Comparison of ENCODE assay signal across 1 cellular context in genomic region chr7:106064836-106065559, GRCh38.
TF ChIP-seq lines count a peak whose summit lies in the region.

No MANE protein-coding gene starts in this region.

TF ChIP-seq in K562, 482 proteins besides CTCF, POLR2A, EP300 and RAD21:
- TF ChIP-seq NRF1 (conservative IDR thresholded peaks at IDR 0.05 in 1 of 2, IDR thresholded peaks at IDR 0.05 in 1 of 2) (peak; percentile 64 to 70), MAX (CRISPR knock-in tag; IDR thresholded peaks at IDR 0.05) (0 out of 2 replicates have a peak, but pooled peaks have one; percentile 17), BHLHE40 (IDR thresholded peaks at IDR 0.05; ENCODE audit: low read length) (peak; percentile 18; the same call in 1 of the 2 replicates), SMARCE1 (IDR thresholded peaks at IDR 0.05) (no peak), ZNF174 (CRISPR knock-in tag; IDR thresholded peaks at IDR 0.05) (no peak), ATF3 (IDR thresholded peaks at IDR 0.05) (peak; percentile 85), ATF3 (CRISPR knock-in tag; conservative IDR thresholded peaks at IDR 0.05) (no peak), RCOR1 (IDR thresholded peaks at IDR 0.05; ENCODE audit: borderline replicate concordance in 1 of 2, low read depth in 2 of 2, low read length in 2 of 2) (peak in 1 of 2 experiments; percentile 30; a peak in 2 of 4 replicates), ATF7 (IDR thresholded peaks at IDR 0.05) (no peak), ZNF274 (IDR thresholded peaks at IDR 0.05; ENCODE audit: borderline replicate concordance, low read depth, low read length) (no peak), XRCC4 (IDR thresholded peaks at IDR 0.05; ENCODE audit: extremely low read depth, insufficient read depth, insufficient read length) (no peak), ZBTB8A (IDR thresholded peaks at IDR 0.05; ENCODE audit: partially characterized antibody) (no peak), ZNF408 (CRISPR knock-in tag; IDR thresholded peaks at IDR 0.05; ENCODE audit: low read depth) (no peak), CTBP1 (IDR thresholded peaks at IDR 0.05; ENCODE audit: borderline replicate concordance) (peak; percentile 70; the same call in 1 of the 2 replicates), JUND (IDR thresholded peaks at IDR 0.05; ENCODE audit: borderline replicate concordance, low read depth, low read length) (peak; percentile 91), JUND (tag; IDR thresholded peaks at IDR 0.05; ENCODE audit: borderline replicate concordance, low read depth, low read length) (peak; percentile 89; the same call in 2 of the 3 replicates), SREBF1 (IDR thresholded peaks at IDR 0.05; ENCODE audit: borderline replicate concordance, low read depth, low read length) (no peak), NUFIP1 (IDR thresholded peaks at IDR 0.05; ENCODE audit: partially characterized antibody) (no peak), GTF2F1 (IDR thresholded peaks at IDR 0.05; ENCODE audit: low read depth, low read length) (no peak), MAFG (tag; conservative IDR thresholded peaks at IDR 0.05) (no peak), FOSL1 (tag; conservative IDR thresholded peaks at IDR 0.05) (peak; percentile 88), ARID1B (IDR thresholded peaks at IDR 0.05) (peak; percentile 43; the same call in 1 of the 2 replicates), MYNN (IDR thresholded peaks at IDR 0.05) (0 out of 2 replicates have a peak, but pooled peaks have one; percentile 33), MYNN (CRISPR knock-in tag; IDR thresholded peaks at IDR 0.05) (no peak), ZNF778 (CRISPR knock-in tag; IDR thresholded peaks at IDR 0.05) (no peak), YY1 (IDR thresholded peaks at IDR 0.05; ENCODE audit: borderline replicate concordance in 1 of 3, control insufficient read depth in 1 of 3, extremely low read depth in 1 of 3, insufficient read depth in 3 of 3, insufficient read length in 1 of 3, insufficient replicate concordance in 2 of 3, low read depth in 1 of 3, low read length in 2 of 3) (no peak), CREM (IDR thresholded peaks at IDR 0.05; ENCODE audit: low read depth) (0 out of 2 replicates have a peak, but pooled peaks have one; percentile 10), NR2C2 (CRISPR knock-in tag; IDR thresholded peaks at IDR 0.05) (no peak), NR2C2 (tag; IDR thresholded peaks at IDR 0.05) (0 out of 2 replicates have a peak, but pooled peaks have one; percentile 15), JUN (IDR thresholded peaks at IDR 0.05; ENCODE audit: borderline replicate concordance, low read depth, low read length) (peak; percentile 84), JUN (CRISPR knock-in tag; IDR thresholded peaks at IDR 0.05; ENCODE audit: borderline replicate concordance) (no peak), ZNF217 (CRISPR knock-in tag; IDR thresholded peaks at IDR 0.05) (no peak)
- TF ChIP-seq, protein P1, sequence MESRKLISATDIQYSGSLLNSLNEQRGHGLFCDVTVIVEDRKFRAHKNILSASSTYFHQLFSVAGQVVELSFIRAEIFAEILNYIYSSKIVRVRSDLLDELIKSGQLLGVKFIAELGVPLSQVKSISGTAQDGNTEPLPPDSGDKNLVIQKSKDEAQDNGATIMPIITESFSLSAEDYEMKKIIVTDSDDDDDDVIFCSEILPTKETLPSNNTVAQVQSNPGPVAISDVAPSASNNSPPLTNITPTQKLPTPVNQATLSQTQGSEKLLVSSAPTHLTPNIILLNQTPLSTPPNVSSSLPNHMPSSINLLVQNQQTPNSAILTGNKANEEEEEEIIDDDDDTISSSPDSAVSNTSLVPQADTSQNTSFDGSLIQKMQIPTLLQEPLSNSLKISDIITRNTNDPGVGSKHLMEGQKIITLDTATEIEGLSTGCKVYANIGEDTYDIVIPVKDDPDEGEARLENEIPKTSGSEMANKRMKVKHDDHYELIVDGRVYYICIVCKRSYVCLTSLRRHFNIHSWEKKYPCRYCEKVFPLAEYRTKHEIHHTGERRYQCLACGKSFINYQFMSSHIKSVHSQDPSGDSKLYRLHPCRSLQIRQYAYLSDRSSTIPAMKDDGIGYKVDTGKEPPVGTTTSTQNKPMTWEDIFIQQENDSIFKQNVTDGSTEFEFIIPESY (CRISPR knock-in tag; IDR thresholded peaks at IDR 0.05): peak; percentile 82
- TF ChIP-seq, protein P2, sequence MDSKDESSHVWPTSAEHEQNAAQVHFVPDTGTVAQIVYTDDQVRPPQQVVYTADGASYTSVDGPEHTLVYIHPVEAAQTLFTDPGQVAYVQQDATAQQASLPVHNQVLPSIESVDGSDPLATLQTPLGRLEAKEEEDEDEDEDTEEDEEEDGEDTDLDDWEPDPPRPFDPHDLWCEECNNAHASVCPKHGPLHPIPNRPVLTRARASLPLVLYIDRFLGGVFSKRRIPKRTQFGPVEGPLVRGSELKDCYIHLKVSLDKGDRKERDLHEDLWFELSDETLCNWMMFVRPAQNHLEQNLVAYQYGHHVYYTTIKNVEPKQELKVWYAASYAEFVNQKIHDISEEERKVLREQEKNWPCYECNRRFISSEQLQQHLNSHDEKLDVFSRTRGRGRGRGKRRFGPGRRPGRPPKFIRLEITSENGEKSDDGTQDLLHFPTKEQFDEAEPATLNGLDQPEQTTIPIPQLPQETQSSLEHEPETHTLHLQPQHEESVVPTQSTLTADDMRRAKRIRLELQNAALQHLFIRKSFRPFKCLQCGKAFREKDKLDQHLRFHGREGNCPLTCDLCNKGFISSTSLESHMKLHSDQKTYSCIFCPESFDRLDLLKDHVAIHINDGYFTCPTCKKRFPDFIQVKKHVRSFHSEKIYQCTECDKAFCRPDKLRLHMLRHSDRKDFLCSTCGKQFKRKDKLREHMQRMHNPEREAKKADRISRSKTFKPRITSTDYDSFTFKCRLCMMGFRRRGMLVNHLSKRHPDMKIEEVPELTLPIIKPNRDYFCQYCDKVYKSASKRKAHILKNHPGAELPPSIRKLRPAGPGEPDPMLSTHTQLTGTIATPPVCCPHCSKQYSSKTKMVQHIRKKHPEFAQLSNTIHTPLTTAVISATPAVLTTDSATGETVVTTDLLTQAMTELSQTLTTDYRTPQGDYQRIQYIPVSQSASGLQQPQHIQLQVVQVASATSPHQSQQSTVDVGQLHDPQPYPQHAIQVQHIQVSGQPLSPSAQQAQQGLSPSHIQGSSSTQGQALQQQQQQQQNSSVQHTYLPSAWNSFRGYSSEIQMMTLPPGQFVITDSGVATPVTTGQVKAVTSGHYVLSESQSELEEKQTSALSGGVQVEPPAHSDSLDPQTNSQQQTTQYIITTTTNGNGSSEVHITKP (IDR thresholded peaks at IDR 0.05; ENCODE audit: partially characterized antibody): peak; percentile 23
- TF ChIP-seq, protein P3, sequence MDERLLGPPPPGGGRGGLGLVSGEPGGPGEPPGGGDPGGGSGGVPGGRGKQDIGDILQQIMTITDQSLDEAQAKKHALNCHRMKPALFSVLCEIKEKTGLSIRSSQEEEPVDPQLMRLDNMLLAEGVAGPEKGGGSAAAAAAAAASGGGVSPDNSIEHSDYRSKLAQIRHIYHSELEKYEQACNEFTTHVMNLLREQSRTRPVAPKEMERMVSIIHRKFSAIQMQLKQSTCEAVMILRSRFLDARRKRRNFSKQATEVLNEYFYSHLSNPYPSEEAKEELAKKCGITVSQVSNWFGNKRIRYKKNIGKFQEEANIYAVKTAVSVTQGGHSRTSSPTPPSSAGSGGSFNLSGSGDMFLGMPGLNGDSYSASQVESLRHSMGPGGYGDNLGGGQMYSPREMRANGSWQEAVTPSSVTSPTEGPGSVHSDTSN (CRISPR knock-in tag; IDR thresholded peaks at IDR 0.05; ENCODE audit: low read depth): no peak
- TF ChIP-seq, protein P3 (tag; conservative IDR thresholded peaks at IDR 0.05; ENCODE audit: low read depth): peak; percentile 6; the same call in 1 of the 2 replicates
- TF ChIP-seq, protein P4, sequence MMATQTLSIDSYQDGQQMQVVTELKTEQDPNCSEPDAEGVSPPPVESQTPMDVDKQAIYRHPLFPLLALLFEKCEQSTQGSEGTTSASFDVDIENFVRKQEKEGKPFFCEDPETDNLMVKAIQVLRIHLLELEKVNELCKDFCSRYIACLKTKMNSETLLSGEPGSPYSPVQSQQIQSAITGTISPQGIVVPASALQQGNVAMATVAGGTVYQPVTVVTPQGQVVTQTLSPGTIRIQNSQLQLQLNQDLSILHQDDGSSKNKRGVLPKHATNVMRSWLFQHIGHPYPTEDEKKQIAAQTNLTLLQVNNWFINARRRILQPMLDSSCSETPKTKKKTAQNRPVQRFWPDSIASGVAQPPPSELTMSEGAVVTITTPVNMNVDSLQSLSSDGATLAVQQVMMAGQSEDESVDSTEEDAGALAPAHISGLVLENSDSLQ (IDR thresholded peaks at IDR 0.05): peak; percentile 39; the same call in 1 of the 2 replicates
